In genomic region chr18:34595673-34596072, GRCh38 we compare ENCODE assay signal across 8 cellular contexts.
DNase-seq lines count a peak whose midpoint lies in the region; ATAC-seq and TF ChIP-seq lines count a peak whose summit lies in the region.

No MANE protein-coding gene starts in this region.

- peak; percentile 52 for TF ChIP-seq CTCF in astrocyte of the spinal cord (IDR thresholded peaks at IDR 0.05; ENCODE audit: low read depth, low read length)

- ATAC-seq in GM18517 (IDR thresholded peaks at IDR 0.05; ENCODE audit: unreplicated experiment) = no peak

- in situ Hi-C loops in astrocyte of the spinal cord (cut with HindIII; ENCODE audit: low sequenced_read_pairs) = no loop called here

- no peak overlapping the region for H3K4me3 ChIP-seq in astrocyte of the spinal cord (ENCODE audit: low read depth, low read length)

- DNase-seq in D341Med (ENCODE audit: low spot score) (peak; percentile 43), NCI-H1417 treated with DMSO at 0.1 percent for 48 hours (lab: John Stamatoyannopoulos, UW) (peak; percentile 19), astrocyte of the spinal cord (ENCODE audit: low read depth, low spot score) (peak; percentile 39), medulla oblongata (ENCODE audit: extremely low spot score) (peak; percentile 19), NCI-H1694 (lab: John Stamatoyannopoulos, UW) (no peak), AG08395 (ENCODE audit: low spot score) (no peak), HuH-7.5 (ENCODE audit: low spot score) (no peak)

Comparison
In these comparisons a context has a peak if more than half of its experiments do, and no peak if none do; other contexts are left out.
1. DNase-seq: peak in D341Med (single experiment), NCI-H1417 treated with DMSO at 0.1 percent for 48 hours (single experiment), astrocyte of the spinal cord (single experiment) and medulla oblongata (single experiment); none in NCI-H1694 (single experiment), AG08395 (single experiment) and HuH-7.5 (single experiment).